In the genomic region with DNA sequence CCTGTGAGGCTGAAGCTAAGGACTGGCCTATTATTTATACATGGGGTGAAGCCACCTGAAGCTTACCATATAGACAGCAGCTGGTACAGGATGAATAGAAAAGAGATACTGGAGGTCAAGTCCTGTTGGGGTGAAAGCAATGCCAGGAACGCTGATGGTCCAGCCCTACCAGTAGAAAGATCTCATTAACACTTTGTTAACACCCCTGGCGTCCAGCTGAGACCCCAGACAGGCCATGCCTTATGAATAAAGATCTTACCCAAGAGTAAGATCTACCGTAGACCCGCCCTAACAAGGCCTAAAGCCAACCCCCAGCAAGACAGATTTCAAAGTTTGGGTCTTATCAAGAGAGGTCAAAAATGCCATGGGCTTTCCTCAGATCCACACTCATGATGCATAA, we compare ENCODE assay signal across 34 cellular contexts.
"Had no signal": no experiment of that assay in that cellular context is flagged by ENCODE, and none has a peak within 500 bp of the region (broad histone marks: within the 10 kb centered on the region; RNA-seq: fewer than 3 reads in every experiment).

No MANE protein-coding gene starts in this region.

- H3K4me3 Mint-ChIP-seq: activated B cell treated with CpG ODN at 0.5 μM for 24 hours; activated CD4-positive, alpha-beta memory T cell treated with anti-CD3 and anti-CD28 coated beads for 36 hours; activated CD4-positive, alpha-beta T cell treated with anti-CD3 and anti-CD28 coated beads, Interleukin-2, amount 10 ng/mL, durations not matched to agents 24 days and 14 days; activated CD8-positive, alpha-beta T cell treated with anti-CD3 and anti-CD28 coated beads for 36 hours; activated naive CD4-positive, alpha-beta T cell treated with anti-CD3 and anti-CD28 coated beads for 36 hours; activated naive CD8-positive, alpha-beta T cell treated with anti-CD3 and anti-CD28 coated beads for 36 hours; activated T-cell treated with anti-CD3 and anti-CD28 coated beads, Interleukin-2, amount 50 U/mL, for 4 hours; activated T-cell treated with anti-CD3 and anti-CD28 coated beads, Interleukin-2, amount 50 U/mL, for 72 hours; activated T-helper 1 cell treated with anti-CD3 and anti-CD28 coated beads, Interleukin-12 subunit alpha, Interleukin-12 subunit beta, Interleukin-2, Interleukin-4 antibody, amounts not matched to agents 30 ng/mL and 10 ng/mL and 1 ng/mL, durations not matched to agents 14 hours and 24 hours and 36 hours; activated T-helper 17 cell treated with anti-CD3 and anti-CD28 coated beads, Interleukin-2, amount 50 U/mL, for 72 hours; T-helper 1 cell treated with Interleukin-12 subunit alpha and Interleukin-12 subunit beta and Interleukin-4 antibody, amounts not matched to agents 30 μg/mL and 1 μg/mL, for 36 hours; T-helper 2 cell treated with Interferon-gamma antibody and Interleukin-4, amounts not matched to agents 5 μg/mL and 100 μg/mL, for 36 hours had no signal

- H3K36me3 ChIP-seq: adrenal gland, brain microvascular endothelial cell, breast epithelium had no signal

- H3K27me3 ChIP-seq: adrenal gland, body of pancreas, brain microvascular endothelial cell, breast epithelium had no signal

- H3K27ac ChIP-seq: adrenal gland, body of pancreas, brain microvascular endothelial cell, breast epithelium had no signal

- H3K4me3 ChIP-seq: adrenal gland, body of pancreas, breast epithelium had no signal

- DNase-seq: activated B cell treated with CpG ODN at 0.5 μM for 24 hours; activated CD4-positive, alpha-beta memory T cell treated with anti-CD3 and anti-CD28 coated beads for 36 hours; activated CD4-positive, alpha-beta T cell treated with anti-CD3 and anti-CD28 coated beads for 4 hours; activated CD4-positive, alpha-beta T cell treated with anti-CD3 and anti-CD28 coated beads, Interleukin-2, amount 10 ng/mL, durations not matched to agents 24 days and 14 days; activated CD4-positive, alpha-beta T cell treated with anti-CD3 and anti-CD28 coated beads, Interleukin-2, amount 50 U/mL, for 1 hour; activated CD4-positive, alpha-beta T cell treated with anti-CD3 and anti-CD28 coated beads, Interleukin-2, amount 50 U/mL, for 4 hours; activated CD4-positive, CD25-positive, alpha-beta regulatory T cell treated with anti-CD3 and anti-CD28 coated beads, Interleukin-2, amount 50 U/mL, for 72 hours; activated CD8-positive, alpha-beta memory T cell treated with anti-CD3 and anti-CD28 coated beads, Interleukin-2, amount 50 U/mL, for 4 hours; activated CD8-positive, alpha-beta T cell treated with anti-CD3 and anti-CD28 coated beads for 36 hours; activated effector memory CD4-positive, alpha-beta T cell treated with anti-CD3 and anti-CD28 coated beads, Interleukin-2, amount 50 U/mL, for 16 hours; activated gamma-delta T cell treated with Interleukin-2 at 50 U/mL for 16 hours; activated naive CD4-positive, alpha-beta T cell; activated naive CD4-positive, alpha-beta T cell treated with anti-CD3 and anti-CD28 coated beads for 36 hours; activated naive CD4-positive, alpha-beta T cell treated with anti-CD3 and anti-CD28 coated beads, Interleukin-2, amount 50 U/mL, for 16 hours; activated naive CD8-positive, alpha-beta T cell treated with anti-CD3 and anti-CD28 coated beads for 36 hours; activated T-cell treated with anti-CD3 and anti-CD28 coated beads for 4 hours; activated T-cell treated with anti-CD3 and anti-CD28 coated beads, Interleukin-2, amount 50 U/mL, for 1 hour; activated T-cell treated with anti-CD3 and anti-CD28 coated beads, Interleukin-2, amount 50 U/mL, for 4 hours; activated T-cell treated with anti-CD3 and anti-CD28 coated beads, Interleukin-2, amount 50 U/mL, for 72 hours; adrenal gland; amniotic stem cell; aorta; body of pancreas; brain microvascular endothelial cell; central memory CD4-positive, alpha-beta T cell; T-helper 1 cell; T-helper 2 cell; T-helper 9 cell had no signal

- H3K4me1 Mint-ChIP-seq: activated T-helper 17 cell treated with anti-CD3 and anti-CD28 coated beads, Interleukin-2, amount 50 U/mL, for 72 hours had no signal

- ATAC-seq: activated CD8-positive, alpha-beta T cell treated with anti-CD3 and anti-CD28 coated beads for 36 hours; activated naive CD4-positive, alpha-beta T cell treated with anti-CD3 and anti-CD28 coated beads, Interleukin-2, amount 50 U/mL, for 72 hours; activated T-cell treated with anti-CD3 and anti-CD28 coated beads, Interleukin-2, amount 50 U/mL, for 4 hours; activated T-cell treated with anti-CD3 and anti-CD28 coated beads, Interleukin-2, amount 50 U/mL, for 72 hours; activated T-helper 17 cell treated with anti-CD3 and anti-CD28 coated beads, Interleukin-2, amount 50 U/mL, for 72 hours; body of pancreas had no signal

- H3K9me3 ChIP-seq: adrenal gland, body of pancreas, breast epithelium had no signal

- H3K27ac Mint-ChIP-seq: activated B cell treated with CpG ODN at 0.5 μM for 24 hours; activated CD4-positive, alpha-beta memory T cell treated with anti-CD3 and anti-CD28 coated beads for 36 hours; activated CD4-positive, alpha-beta T cell treated with anti-CD3 and anti-CD28 coated beads, Interleukin-2, amount 10 ng/mL, durations not matched to agents 24 days and 14 days; activated CD8-positive, alpha-beta T cell treated with anti-CD3 and anti-CD28 coated beads for 36 hours; activated naive CD4-positive, alpha-beta T cell treated with anti-CD3 and anti-CD28 coated beads for 36 hours; activated naive CD4-positive, alpha-beta T cell treated with anti-CD3 and anti-CD28 coated beads, Interleukin-2, amount 50 U/mL, for 72 hours; activated naive CD8-positive, alpha-beta T cell treated with anti-CD3 and anti-CD28 coated beads for 36 hours; activated T-cell treated with anti-CD3 and anti-CD28 coated beads, Interleukin-2, amount 50 U/mL, for 72 hours; activated T-helper 1 cell treated with anti-CD3 and anti-CD28 coated beads, Interleukin-12 subunit alpha, Interleukin-12 subunit beta, Interleukin-2, Interleukin-4 antibody, amounts not matched to agents 30 ng/mL and 10 ng/mL and 1 ng/mL, durations not matched to agents 14 hours and 24 hours and 36 hours; activated T-helper 17 cell treated with anti-CD3 and anti-CD28 coated beads, Interleukin-2, amount 50 U/mL, for 72 hours; T-helper 1 cell treated with Interleukin-12 subunit alpha and Interleukin-12 subunit beta and Interleukin-4 antibody, amounts not matched to agents 30 μg/mL and 1 μg/mL, for 36 hours; T-helper 2 cell treated with Interferon-gamma antibody and Interleukin-4, amounts not matched to agents 5 μg/mL and 100 μg/mL, for 36 hours had no signal

- H3K9me3 Mint-ChIP-seq: activated B cell treated with CpG ODN at 0.5 μM for 24 hours; activated CD4-positive, alpha-beta memory T cell treated with anti-CD3 and anti-CD28 coated beads for 36 hours; activated CD4-positive, alpha-beta T cell treated with anti-CD3 and anti-CD28 coated beads, Interleukin-2, amount 10 ng/mL, durations not matched to agents 24 days and 14 days; activated CD8-positive, alpha-beta T cell treated with anti-CD3 and anti-CD28 coated beads for 36 hours; activated naive CD4-positive, alpha-beta T cell treated with anti-CD3 and anti-CD28 coated beads for 36 hours; activated naive CD4-positive, alpha-beta T cell treated with anti-CD3 and anti-CD28 coated beads, Interleukin-2, amount 50 U/mL, for 72 hours; activated naive CD8-positive, alpha-beta T cell treated with anti-CD3 and anti-CD28 coated beads for 36 hours; activated T-cell treated with anti-CD3 and anti-CD28 coated beads, Interleukin-2, amount 50 U/mL, for 4 hours; activated T-cell treated with anti-CD3 and anti-CD28 coated beads, Interleukin-2, amount 50 U/mL, for 72 hours; activated T-helper 1 cell treated with anti-CD3 and anti-CD28 coated beads, Interleukin-12 subunit alpha, Interleukin-12 subunit beta, Interleukin-2, Interleukin-4 antibody, amounts not matched to agents 30 ng/mL and 10 ng/mL and 1 ng/mL, durations not matched to agents 14 hours and 24 hours and 36 hours; activated T-helper 17 cell treated with anti-CD3 and anti-CD28 coated beads, Interleukin-2, amount 50 U/mL, for 72 hours; T-helper 1 cell treated with Interleukin-12 subunit alpha and Interleukin-12 subunit beta and Interleukin-4 antibody, amounts not matched to agents 30 μg/mL and 1 μg/mL, for 36 hours; T-helper 2 cell treated with Interferon-gamma antibody and Interleukin-4, amounts not matched to agents 5 μg/mL and 100 μg/mL, for 36 hours had no signal

- H3K27me3 Mint-ChIP-seq: activated B cell treated with CpG ODN at 0.5 μM for 24 hours; activated CD4-positive, alpha-beta memory T cell treated with anti-CD3 and anti-CD28 coated beads for 36 hours; activated CD4-positive, alpha-beta T cell treated with anti-CD3 and anti-CD28 coated beads, Interleukin-2, amount 10 ng/mL, durations not matched to agents 24 days and 14 days; activated CD8-positive, alpha-beta T cell treated with anti-CD3 and anti-CD28 coated beads for 36 hours; activated naive CD8-positive, alpha-beta T cell treated with anti-CD3 and anti-CD28 coated beads for 36 hours; activated T-helper 17 cell treated with anti-CD3 and anti-CD28 coated beads, Interleukin-2, amount 50 U/mL, for 72 hours had no signal

- H3K4me1 ChIP-seq: adrenal gland, body of pancreas, breast epithelium had no signal
